ENCODE assay signal across 11 cellular contexts in the genomic region with DNA sequence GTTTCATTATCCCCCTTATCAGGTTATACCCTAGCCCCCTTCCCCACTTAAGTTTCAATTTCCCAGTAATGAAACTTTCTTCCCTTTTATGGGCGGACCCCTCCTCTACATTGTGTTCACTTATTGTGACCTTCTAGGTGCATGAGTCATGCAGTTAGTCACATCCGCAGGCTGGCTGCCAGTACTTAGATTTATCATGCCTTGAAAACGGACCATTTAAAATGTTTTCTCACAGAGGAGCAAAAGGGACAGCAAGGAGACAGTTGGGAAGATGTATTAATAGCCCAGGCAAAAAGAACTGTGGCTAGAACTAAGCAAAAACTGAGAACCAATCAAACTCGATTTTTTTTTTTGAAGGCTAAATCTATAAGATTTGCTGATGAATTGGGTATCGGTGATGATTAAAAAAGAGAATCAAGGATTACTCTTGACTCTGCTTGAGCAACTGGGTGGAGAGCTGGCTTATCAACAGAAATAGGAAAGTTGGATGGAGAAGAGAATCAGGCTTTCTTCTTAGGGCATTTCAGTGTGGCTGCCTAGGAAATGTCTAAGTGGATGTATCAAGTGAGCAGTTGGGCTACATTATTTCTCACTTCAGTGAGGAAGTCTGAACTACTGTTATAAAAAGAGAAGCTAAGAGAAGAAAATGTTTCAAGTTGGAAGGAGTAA.
DNase-seq lines count a peak whose midpoint lies in the region; ATAC-seq and TF ChIP-seq lines count a peak whose summit lies in the region.
"Had no signal": no experiment of that assay in that cellular context is flagged by ENCODE, and none has a peak within 500 bp of the region (broad histone marks: within the 10 kb centered on the region; RNA-seq: fewer than 3 reads in every experiment).

No MANE protein-coding gene starts in this region.

- H3K9me3 Mint-ChIP-seq in activated naive CD8-positive, alpha-beta T cell treated with anti-CD3 and anti-CD28 coated beads, Interleukin-2, amount 50 U/mL, for 24 hours = peaks cover 15% of the 10 kb centered on the region

- no peaks in the 10 kb centered on the region for H3K4me1 Mint-ChIP-seq in activated naive CD8-positive, alpha-beta T cell treated with anti-CD3 and anti-CD28 coated beads, Interleukin-2, amount 50 U/mL, for 24 hours

- H3K27me3 Mint-ChIP-seq in activated naive CD8-positive, alpha-beta T cell treated with anti-CD3 and anti-CD28 coated beads, Interleukin-2, amount 50 U/mL, for 24 hours = peaks cover 9% of the 10 kb centered on the region

- no peaks in the 10 kb centered on the region for H3K36me3 Mint-ChIP-seq in activated naive CD8-positive, alpha-beta T cell treated with anti-CD3 and anti-CD28 coated beads, Interleukin-2, amount 50 U/mL, for 24 hours (ENCODE audit: low read depth)

- no peaks in the 10 kb centered on the region for H3K27me3 ChIP-seq in SJSA1 (replicated peaks)
- H3K27me3 ChIP-seq: heart left ventricle had no signal

- H3K9me3 ChIP-seq in SJSA1 (replicated peaks) = no peaks in the 10 kb centered on the region

- intact Hi-C loops in left cardiac atrium (cut with DNase I) = no loop called here
- intact Hi-C loops in cardiac septum (cut with DNase I) = no loop called here

- H3K4me3 ChIP-seq in SJSA1 (no peak overlapping the region), fibroblast of mammary gland (ENCODE audit: control insufficient read depth, low read depth, low read length) (no peak overlapping the region)
- H3K4me3 ChIP-seq: heart left ventricle had no signal

- H3K4me3 Mint-ChIP-seq in activated naive CD8-positive, alpha-beta T cell treated with anti-CD3 and anti-CD28 coated beads, Interleukin-2, amount 50 U/mL, for 24 hours = no peak overlapping the region
- H3K4me3 Mint-ChIP-seq: H9 had no signal

- no peak overlapping the region for H3K27ac Mint-ChIP-seq in activated naive CD8-positive, alpha-beta T cell treated with anti-CD3 and anti-CD28 coated beads, Interleukin-2, amount 50 U/mL, for 24 hours
- H3K27ac Mint-ChIP-seq: H9 had no signal

- ATAC-seq in left cardiac atrium = no peak
- no peak for ATAC-seq in activated naive CD8-positive, alpha-beta T cell treated with anti-CD3 and anti-CD28 coated beads, Interleukin-2, amount 50 U/mL, for 24 hours
- ATAC-seq in HG02678 (IDR thresholded peaks at IDR 0.05; ENCODE audit: unreplicated experiment) = no peak

- TF ChIP-seq CTCF in fibroblast of mammary gland (conservative IDR thresholded peaks at IDR 0.05; ENCODE audit: control insufficient read depth, insufficient read depth, low read depth, low read length) = no peak

- peaks cover 20% of the 10 kb centered on the region for H3K4me1 ChIP-seq in SJSA1 (replicated peaks)
- H3K4me1 ChIP-seq: heart left ventricle had no signal

- DNase-seq in left cardiac atrium = peak; percentile 19
- DNase-seq in cardiac septum (ENCODE audit: low spot score) = no peak
- peak; percentile 85 to 91 for DNase-seq in SJSA1 (ENCODE audit: low read depth in 1 of 2, low spot score in 2 of 2)
- DNase-seq in fibroblast of mammary gland (ENCODE audit: low read depth) = peak; percentile 92
- peak; percentile 50 for DNase-seq in stromal cell of bone marrow (ENCODE audit: low read depth)
- DNase-seq in activated naive CD8-positive, alpha-beta T cell treated with anti-CD3 and anti-CD28 coated beads, Interleukin-2, amount 50 U/mL, for 24 hours = no peak
- DNase-seq in NCI-H2081 (lab: John Stamatoyannopoulos, UW) = no peak
- DNase-seq: H9, heart left ventricle, NCI-H1694 had no signal

- no peaks in the 10 kb centered on the region for H3K36me3 ChIP-seq in SJSA1
- H3K36me3 ChIP-seq: heart left ventricle had no signal

- H3K27ac ChIP-seq in SJSA1 = peak overlapping the region; percentile 80

Comparison
In these comparisons a context has a peak if more than half of its experiments do, and no peak if none do; other contexts are left out.
1. DNase-seq: peak in left cardiac atrium (single experiment), SJSA1 (2 of 2), fibroblast of mammary gland (single experiment) and stromal cell of bone marrow (single experiment); none in cardiac septum (single experiment), activated naive CD8-positive, alpha-beta T cell treated with anti-CD3 and anti-CD28 coated beads, Interleukin-2, amount 50 U/mL, for 24 hours (single experiment) and NCI-H2081 (0 of 2).